31 cellular contexts compared by ENCODE assay signal in the genomic region with DNA sequence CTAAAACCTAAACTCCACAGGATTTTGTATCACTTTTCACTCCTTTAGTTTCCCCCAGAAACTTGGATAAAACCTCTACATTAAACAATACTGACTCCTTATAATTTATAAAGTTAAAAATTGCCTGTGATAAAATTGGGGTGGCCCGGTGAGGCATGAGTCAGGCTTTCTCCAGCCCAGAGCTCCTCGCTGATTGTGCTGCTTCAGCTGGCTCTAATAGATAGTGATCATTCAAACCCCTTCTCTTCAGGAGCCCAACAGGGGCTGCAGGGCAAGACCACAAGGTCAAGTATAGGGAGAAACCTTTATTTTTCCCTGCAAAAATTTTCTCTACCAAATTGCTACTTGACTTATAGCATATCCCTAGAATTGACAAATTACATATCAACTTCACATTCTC.
"Had no signal": no experiment of that assay in that cellular context is flagged by ENCODE, and none has a peak within 500 bp of the region (broad histone marks: within the 10 kb centered on the region; RNA-seq: fewer than 3 reads in every experiment).

No MANE protein-coding gene starts in this region.

- H2AFZ ChIP-seq: neural progenitor cell, parathyroid adenoma had no signal

- ATAC-seq: activated CD4-positive, CD25-positive, alpha-beta regulatory T cell treated with anti-CD3 and anti-CD28 coated beads, Interleukin-2, amount 50 U/mL, for 24 hours; gastroesophageal sphincter; heart left ventricle; left colon; naive thymus-derived CD8-positive, alpha-beta T cell had no signal

- H3K4me3 Mint-ChIP-seq: activated CD4-positive, alpha-beta memory T cell treated with anti-CD3 and anti-CD28 coated beads for 36 hours; activated CD4-positive, alpha-beta T cell treated with anti-CD3 and anti-CD28 coated beads, Interleukin-2, amount 10 ng/mL, durations not matched to agents 24 days and 14 days; activated naive CD4-positive, alpha-beta T cell treated with anti-CD3 and anti-CD28 coated beads, Interleukin-2, amount 10 ng/mL, durations not matched to agents 7 days and 5 days; activated T-helper 1 cell treated with anti-CD3 and anti-CD28 coated beads, Interleukin-12 subunit alpha, Interleukin-12 subunit beta, Interleukin-2, Interleukin-4 antibody, amounts not matched to agents 30 ng/mL and 10 ng/mL and 1 ng/mL, durations not matched to agents 14 hours and 24 hours and 36 hours; central memory CD8-positive, alpha-beta T cell; dendritic cell treated with granulocyte-macrophage colony-stimulating factor and Interleukin-4, amounts not matched to agents 40 ng/mL and 50 ng/mL, for 4 days; immature natural killer cell; naive thymus-derived CD8-positive, alpha-beta T cell; neural progenitor cell had no signal

- H3K79me2 ChIP-seq: parathyroid adenoma had no signal

- H3K27ac ChIP-seq: brain microvascular endothelial cell, epithelial cell of prostate, gastroesophageal sphincter, heart left ventricle, neural progenitor cell, parathyroid adenoma, right atrium auricular region, spleen, thoracic aorta, VCaP had no signal

- H3K27me3 Mint-ChIP-seq: activated CD4-positive, alpha-beta memory T cell treated with anti-CD3 and anti-CD28 coated beads for 36 hours; activated naive CD4-positive, alpha-beta T cell treated with anti-CD3 and anti-CD28 coated beads, Interleukin-2, amount 10 ng/mL, durations not matched to agents 7 days and 5 days; central memory CD8-positive, alpha-beta T cell; dendritic cell treated with granulocyte-macrophage colony-stimulating factor and Interleukin-4, amounts not matched to agents 40 ng/mL and 50 ng/mL, for 4 days; naive thymus-derived CD8-positive, alpha-beta T cell had no signal

- DNase-seq: activated CD4-positive, alpha-beta memory T cell treated with anti-CD3 and anti-CD28 coated beads for 36 hours; activated CD4-positive, alpha-beta T cell treated with anti-CD3 and anti-CD28 coated beads, Interleukin-2, amount 10 ng/mL, durations not matched to agents 24 days and 14 days; activated CD8-positive, alpha-beta memory T cell treated with anti-CD3 and anti-CD28 coated beads, Interleukin-2, amount 50 U/mL, for 4 hours; activated effector memory CD4-positive, alpha-beta T cell treated with anti-CD3 and anti-CD28 coated beads, Interleukin-2, amount 50 U/mL, for 16 hours; activated naive CD4-positive, alpha-beta T cell treated with anti-CD3 and anti-CD28 coated beads, Interleukin-2, amount 10 ng/mL, durations not matched to agents 7 days and 5 days; activated T-cell treated with anti-CD3 and anti-CD28 coated beads, Interleukin-2, amount 50 U/mL, for 1 hour; amniotic stem cell; brain microvascular endothelial cell; effector CD4-positive, alpha-beta T cell; heart left ventricle; immature natural killer cell; kidney; left colon; mammary epithelial cell; midbrain; naive thymus-derived CD8-positive, alpha-beta T cell; occipital lobe; spleen; stimulated activated naive CD4-positive, alpha-beta T cell treated with Interleukin-2 at 50 U/mL for 16 hours; trophoblast cell had no signal

- H3K36me3 ChIP-seq: brain microvascular endothelial cell, gastroesophageal sphincter, heart left ventricle, neural progenitor cell, right atrium auricular region, thoracic aorta had no signal

- H3K27ac Mint-ChIP-seq: activated CD4-positive, alpha-beta memory T cell treated with anti-CD3 and anti-CD28 coated beads for 36 hours; activated CD4-positive, alpha-beta T cell treated with anti-CD3 and anti-CD28 coated beads, Interleukin-2, amount 10 ng/mL, durations not matched to agents 24 days and 14 days; activated naive CD4-positive, alpha-beta T cell treated with anti-CD3 and anti-CD28 coated beads, Interleukin-2, amount 10 ng/mL, durations not matched to agents 7 days and 5 days; activated T-helper 1 cell treated with anti-CD3 and anti-CD28 coated beads, Interleukin-12 subunit alpha, Interleukin-12 subunit beta, Interleukin-2, Interleukin-4 antibody, amounts not matched to agents 30 ng/mL and 10 ng/mL and 1 ng/mL, durations not matched to agents 14 hours and 24 hours and 36 hours; dendritic cell treated with granulocyte-macrophage colony-stimulating factor and Interleukin-4, amounts not matched to agents 40 ng/mL and 50 ng/mL, for 4 days; immature natural killer cell; naive thymus-derived CD8-positive, alpha-beta T cell; neural progenitor cell had no signal

- H3K4me1 ChIP-seq: parathyroid adenoma had no signal

- H3K27me3 ChIP-seq: brain microvascular endothelial cell, gastroesophageal sphincter, heart left ventricle, neural progenitor cell, right atrium auricular region, spleen had no signal

- H3K36me3 Mint-ChIP-seq: activated CD4-positive, alpha-beta memory T cell treated with anti-CD3 and anti-CD28 coated beads for 36 hours; neural progenitor cell had no signal

- H3K9me3 ChIP-seq: gastroesophageal sphincter, heart left ventricle, right atrium auricular region, spleen, thoracic aorta had no signal

- H3K4me2 ChIP-seq: neural progenitor cell had no signal

- H3K4me3 ChIP-seq: gastroesophageal sphincter, heart left ventricle, neural progenitor cell, right atrium auricular region, spleen, thoracic aorta had no signal

- H3K9me3 Mint-ChIP-seq: activated CD4-positive, alpha-beta memory T cell treated with anti-CD3 and anti-CD28 coated beads for 36 hours; activated CD4-positive, alpha-beta T cell treated with anti-CD3 and anti-CD28 coated beads, Interleukin-2, amount 10 ng/mL, durations not matched to agents 24 days and 14 days; activated naive CD4-positive, alpha-beta T cell treated with anti-CD3 and anti-CD28 coated beads, Interleukin-2, amount 10 ng/mL, durations not matched to agents 7 days and 5 days; activated T-helper 1 cell treated with anti-CD3 and anti-CD28 coated beads, Interleukin-12 subunit alpha, Interleukin-12 subunit beta, Interleukin-2, Interleukin-4 antibody, amounts not matched to agents 30 ng/mL and 10 ng/mL and 1 ng/mL, durations not matched to agents 14 hours and 24 hours and 36 hours; central memory CD8-positive, alpha-beta T cell; dendritic cell treated with granulocyte-macrophage colony-stimulating factor and Interleukin-4, amounts not matched to agents 40 ng/mL and 50 ng/mL, for 4 days; immature natural killer cell; naive thymus-derived CD8-positive, alpha-beta T cell; neural progenitor cell had no signal
